Comparison of ENCODE assay signal across 14 cellular contexts in genomic region chr19:7426986-7427385, GRCh38.
DNase-seq lines count a peak whose midpoint lies in the region; ATAC-seq and TF ChIP-seq lines count a peak whose summit lies in the region.
"Had no signal": no experiment of that assay in that cellular context is flagged by ENCODE, and none has a peak within 500 bp of the region (broad histone marks: within the 10 kb centered on the region; RNA-seq: fewer than 3 reads in every experiment).

No MANE protein-coding gene starts in this region.

- CTCF ChIA-PET in activated B cell treated with CpG ODN at 0.5 μM for 24 hours (lab: Charles Lee) = no interaction called here

- H3K9me3 Mint-ChIP-seq in activated B cell treated with CpG ODN at 0.5 μM for 24 hours (no peaks in the 10 kb centered on the region), glutamatergic neuron (ENCODE audit: unreplicated experiment) (peaks cover 1% of the 10 kb centered on the region)
- H3K9me3 Mint-ChIP-seq in stimulated activated effector memory CD8-positive, alpha-beta T cell treated with anti-CD3 and anti-CD28 coated beads, Interleukin-12 subunit alpha, Interleukin-12 subunit beta, amount 100 ng/mL, for 72 hours = no peaks in the 10 kb centered on the region
- H3K9me3 Mint-ChIP-seq: naive thymus-derived CD8-positive, alpha-beta T cell had no signal

- peak; percentile 5 for DNase-seq in activated T-cell treated with anti-CD3 and anti-CD28 coated beads for 24 hours (ENCODE audit: low read depth)
- DNase-seq in activated T-cell treated with anti-CD3 and anti-CD28 coated beads, Interleukin-2, amount 50 U/mL, for 1 hour = no peak
- no peak for DNase-seq in activated B cell treated with CpG ODN at 0.5 μM for 24 hours
- peak; percentile 61 for DNase-seq in central memory CD4-positive, alpha-beta T cell
- peak; percentile 28 to 66 for DNase-seq in stimulated activated effector memory CD8-positive, alpha-beta T cell treated with anti-CD3 and anti-CD28 coated beads, Interleukin-12 subunit alpha, Interleukin-12 subunit beta, amount 100 ng/mL, for 72 hours (ENCODE audit: low spot score in 2 of 2)
- DNase-seq in glutamatergic neuron = no peak
- no peak for DNase-seq in cerebellum (ENCODE audit: low spot score)
- DNase-seq: ACHN; left cardiac atrium; naive thymus-derived CD8-positive, alpha-beta T cell; NCI-H2227 treated with DMSO at 0.1 percent for 48 hours; retina had no signal

- intact Hi-C loops in activated B cell treated with CpG ODN at 0.5 μM for 24 hours (cut with micrococcal nuclease) = no loop called here

- H3K36me3 Mint-ChIP-seq in activated B cell treated with CpG ODN at 0.5 μM for 24 hours (ENCODE audit: low read depth) = peaks cover 65% of the 10 kb centered on the region
- H3K36me3 Mint-ChIP-seq in stimulated activated effector memory CD8-positive, alpha-beta T cell treated with anti-CD3 and anti-CD28 coated beads, Interleukin-12 subunit alpha, Interleukin-12 subunit beta, amount 100 ng/mL, for 72 hours = peaks cover 42% of the 10 kb centered on the region
- no peaks in the 10 kb centered on the region for H3K36me3 Mint-ChIP-seq in glutamatergic neuron (ENCODE audit: unreplicated experiment)

- no peak for ATAC-seq in activated B cell treated with CpG ODN at 0.5 μM for 24 hours (ENCODE audit: low read depth)
- peak; percentile 87 for ATAC-seq in stimulated activated effector memory CD8-positive, alpha-beta T cell treated with anti-CD3 and anti-CD28 coated beads, Interleukin-12 subunit alpha, Interleukin-12 subunit beta, amount 100 ng/mL, for 72 hours
- no peak for ATAC-seq in HG03025 (IDR thresholded peaks at IDR 0.05; ENCODE audit: low FRiP score, unreplicated experiment)
- ATAC-seq: HCT116; left cardiac atrium; naive thymus-derived CD8-positive, alpha-beta T cell had no signal

- H3K27me3 Mint-ChIP-seq in activated B cell treated with CpG ODN at 0.5 μM for 24 hours (no peaks in the 10 kb centered on the region), glutamatergic neuron (ENCODE audit: unreplicated experiment) (no peaks in the 10 kb centered on the region)
- H3K27me3 Mint-ChIP-seq: naive thymus-derived CD8-positive, alpha-beta T cell had no signal

- POLR2A ChIA-PET in activated B cell treated with CpG ODN at 0.5 μM for 24 hours (lab: Charles Lee) = interaction anchor here (0.5 kb wide), 1 partner anchor 354 kb away, joined by 3 read pairs; no protein-coding TSS in a partner anchor

- H3K4me3 Mint-ChIP-seq in activated B cell treated with CpG ODN at 0.5 μM for 24 hours (no peak overlapping the region), glutamatergic neuron (ENCODE audit: unreplicated experiment) (no peak overlapping the region)
- peak overlapping the region; percentile 70 for H3K4me3 Mint-ChIP-seq in stimulated activated effector memory CD8-positive, alpha-beta T cell treated with anti-CD3 and anti-CD28 coated beads, Interleukin-12 subunit alpha, Interleukin-12 subunit beta, amount 100 ng/mL, for 72 hours
- H3K4me3 Mint-ChIP-seq: naive thymus-derived CD8-positive, alpha-beta T cell had no signal

- H3K4me1 Mint-ChIP-seq in activated B cell treated with CpG ODN at 0.5 μM for 24 hours (no peaks in the 10 kb centered on the region), glutamatergic neuron (ENCODE audit: low read depth, unreplicated experiment) (no peaks in the 10 kb centered on the region)
- peaks cover 42% of the 10 kb centered on the region for H3K4me1 Mint-ChIP-seq in stimulated activated effector memory CD8-positive, alpha-beta T cell treated with anti-CD3 and anti-CD28 coated beads, Interleukin-12 subunit alpha, Interleukin-12 subunit beta, amount 100 ng/mL, for 72 hours

- TF ChIP-seq CTCF in activated B cell treated with CpG ODN at 0.5 μM for 24 hours (IDR thresholded peaks at IDR 0.05) (no peak), glutamatergic neuron (IDR thresholded peaks at IDR 0.05; ENCODE audit: partially characterized antibody, unreplicated experiment) (no peak)

- H3K27ac Mint-ChIP-seq in activated B cell treated with CpG ODN at 0.5 μM for 24 hours (peak overlapping the region; percentile 56), glutamatergic neuron (ENCODE audit: unreplicated experiment) (no peak overlapping the region)
- peak overlapping the region; percentile 80 for H3K27ac Mint-ChIP-seq in stimulated activated effector memory CD8-positive, alpha-beta T cell treated with anti-CD3 and anti-CD28 coated beads, Interleukin-12 subunit alpha, Interleukin-12 subunit beta, amount 100 ng/mL, for 72 hours

Comparison
In these comparisons a context has a peak if more than half of its experiments do, and no peak if none do; other contexts are left out.
1. DNase-seq: peak in activated T-cell treated with anti-CD3 and anti-CD28 coated beads for 24 hours (single experiment), central memory CD4-positive, alpha-beta T cell (single experiment) and stimulated activated effector memory CD8-positive, alpha-beta T cell treated with anti-CD3 and anti-CD28 coated beads, Interleukin-12 subunit alpha, Interleukin-12 subunit beta, amount 100 ng/mL, for 72 hours (2 of 2); none in activated T-cell treated with anti-CD3 and anti-CD28 coated beads, Interleukin-2, amount 50 U/mL, for 1 hour (single experiment), activated B cell treated with CpG ODN at 0.5 μM for 24 hours (single experiment), glutamatergic neuron (single experiment) and cerebellum (single experiment).